9 cellular contexts compared by ENCODE assay signal in the genomic region with DNA sequence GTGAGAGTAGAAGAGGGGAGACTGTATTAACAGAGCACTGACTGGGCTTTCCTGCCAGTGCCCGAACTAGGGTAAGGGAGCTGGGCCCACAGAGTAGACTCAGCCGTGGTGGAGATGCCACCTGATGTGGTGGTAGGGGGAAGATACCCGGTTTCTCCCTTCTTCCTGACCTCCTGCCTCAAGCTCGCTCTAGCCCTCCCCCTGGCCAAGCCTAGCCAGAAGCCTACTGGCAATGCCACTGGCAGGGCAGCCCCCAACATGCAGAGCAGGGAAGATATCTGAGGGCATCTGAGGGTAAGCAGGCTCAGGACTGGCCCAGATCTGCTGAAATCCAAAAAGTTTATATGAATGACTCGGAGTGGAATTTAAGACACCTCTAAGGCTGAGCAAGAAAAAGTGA.
"Had no signal": no experiment of that assay in that cellular context is flagged by ENCODE, and none has a peak within 500 bp of the region (broad histone marks: within the 10 kb centered on the region; RNA-seq: fewer than 3 reads in every experiment).

No MANE protein-coding gene starts in this region.

- H3K4me1 Mint-ChIP-seq: IgD-negative memory B cell had no signal

- H3K27ac ChIP-seq: GM23248, HL-60 had no signal

- H3K4me1 ChIP-seq: HAP-1 had no signal

- DNase-seq: GM23248, GOT3, H7, HFFc6 had no signal

- H3K9me3 Mint-ChIP-seq: HFFc6 had no signal

- FAIRE-seq: HepG2 had no signal

- H3K4me3 ChIP-seq: GM23248, HAP-1 had no signal

- H3K36me3 ChIP-seq: HAP-1 had no signal

- H3K9me3 ChIP-seq: HAP-1 had no signal

- H3K27ac Mint-ChIP-seq: HFFc6, IgD-negative memory B cell had no signal

- ATAC-seq: HCT116, HepG2 had no signal

- H3K4me3 Mint-ChIP-seq: HFFc6, IgD-negative memory B cell had no signal

- H3K9ac ChIP-seq: GM23248 had no signal
